Comparison of ENCODE assay signal across 16 cellular contexts in genomic region chr10:100811261-100811660, GRCh38.
DNase-seq lines count a peak whose midpoint lies in the region; ATAC-seq and TF ChIP-seq lines count a peak whose summit lies in the region.
"Had no signal": no experiment of that assay in that cellular context is flagged by ENCODE, and none has a peak within 500 bp of the region (broad histone marks: within the 10 kb centered on the region; RNA-seq: fewer than 3 reads in every experiment).

No MANE protein-coding gene starts in this region.

- DNase-seq in H7 (peak; percentile 24), T-helper 17 cell (no peak), mesenteric fat pad (ENCODE audit: low spot score) (peak; percentile 12), upper lobe of right lung (peak; percentile 3), NK-92 (lab: John Stamatoyannopoulos, UW; ENCODE audit: unreplicated experiment) (no peak)
- DNase-seq: ACHN; BE2C; Caco-2; CD4-positive, CD25-positive, alpha-beta regulatory T cell; GDM1; HCEC 1CT; HFFc6 had no signal

- H3K36me3 ChIP-seq in H7 (replicated peaks; ENCODE audit: control insufficient read depth, insufficient read depth, low read length) = no peaks in the 10 kb centered on the region
- no peaks in the 10 kb centered on the region for H3K36me3 ChIP-seq in upper lobe of right lung
- H3K36me3 ChIP-seq: BE2C had no signal

- H3K4me1 ChIP-seq in upper lobe of right lung = no peaks in the 10 kb centered on the region
- H3K4me1 ChIP-seq: BE2C, Caco-2 had no signal

- H3K27ac Mint-ChIP-seq in T-helper 17 cell = peak overlapping the region; percentile 16
- H3K27ac Mint-ChIP-seq: CD4-positive, CD25-positive, alpha-beta regulatory T cell; CD8-positive, alpha-beta memory T cell; HFFc6 had no signal

- ATAC-seq in T-helper 17 cell (no peak), upper lobe of right lung (no peak), GM19328 (IDR thresholded peaks at IDR 0.05; ENCODE audit: unreplicated experiment) (no peak), SK-N-SH treated with all-trans-retinoic acid at 6 μM for 48 hours (no peak)

- peaks cover 89% of the 10 kb centered on the region for H3K27me3 Mint-ChIP-seq in T-helper 17 cell

- intact Hi-C loops in upper lobe of right lung (cut with DNase I) = no loop called here

- H3K36me3 Mint-ChIP-seq in T-helper 17 cell (ENCODE audit: low read depth) = peaks cover 2% of the 10 kb centered on the region
- H3K36me3 Mint-ChIP-seq: CD4-positive, CD25-positive, alpha-beta regulatory T cell; CD8-positive, alpha-beta memory T cell had no signal

- H3K4me3 ChIP-seq in H7 (ENCODE audit: insufficient read depth, low read depth, low read length) (no peak overlapping the region), upper lobe of right lung (no peak overlapping the region)

- H3K4me3 Mint-ChIP-seq in T-helper 17 cell = no peak overlapping the region
- H3K4me3 Mint-ChIP-seq: CD4-positive, CD25-positive, alpha-beta regulatory T cell; CD8-positive, alpha-beta memory T cell; HFFc6 had no signal

- no peak for TF ChIP-seq CTCF in upper lobe of right lung (IDR thresholded peaks at IDR 0.05)

- peaks cover 5% of the 10 kb centered on the region for H3K27me3 ChIP-seq in H7 (ENCODE audit: control insufficient read depth, insufficient read depth, low read length)
- peaks cover 63% of the 10 kb centered on the region for H3K27me3 ChIP-seq in upper lobe of right lung
- H3K27me3 ChIP-seq: BE2C had no signal

- H3K9me3 ChIP-seq in T-helper 17 cell (ENCODE audit: control insufficient read depth, low read length, poor library complexity, severe bottlenecking) (no peaks in the 10 kb centered on the region), upper lobe of right lung (no peaks in the 10 kb centered on the region)
- H3K9me3 ChIP-seq: BE2C, Caco-2 had no signal

- H3K27ac ChIP-seq in upper lobe of right lung = no peak overlapping the region
- H3K27ac ChIP-seq: HL-60 had no signal

- peaks cover 5% of the 10 kb centered on the region for H3K4me1 Mint-ChIP-seq in T-helper 17 cell
- H3K4me1 Mint-ChIP-seq: CD4-positive, CD25-positive, alpha-beta regulatory T cell; CD8-positive, alpha-beta memory T cell had no signal

TF ChIP-seq in SK-N-SH treated with all-trans-retinoic acid at 6 μM for 48 hours, 23 proteins besides CTCF, POLR2A, EP300 and RAD21:
- TF ChIP-seq ZFP3 (CRISPR knock-in tag; IDR thresholded peaks at IDR 0.05) (no peak), TSHZ2 (CRISPR knock-in tag; IDR thresholded peaks at IDR 0.05) (no peak), GLIS3 (CRISPR knock-in tag; IDR thresholded peaks at IDR 0.05) (no peak), PPARA (CRISPR knock-in tag; IDR thresholded peaks at IDR 0.05; ENCODE audit: borderline replicate concordance) (no peak), TOX (CRISPR knock-in tag; IDR thresholded peaks at IDR 0.05; ENCODE audit: borderline replicate concordance) (no peak), RARB (CRISPR knock-in tag; IDR thresholded peaks at IDR 0.05) (no peak), CSRNP3 (CRISPR knock-in tag; IDR thresholded peaks at IDR 0.05) (no peak), BACH2 (CRISPR knock-in tag; IDR thresholded peaks at IDR 0.05; ENCODE audit: borderline replicate concordance) (no peak)

Comparison
In these comparisons a context has a peak if more than half of its experiments do, and no peak if none do; other contexts are left out.
1. DNase-seq: peak in H7 (single experiment), mesenteric fat pad (single experiment) and upper lobe of right lung (single experiment); none in T-helper 17 cell (0 of 3) and NK-92 (single experiment).